9 cellular contexts compared by ENCODE assay signal in the genomic region with DNA sequence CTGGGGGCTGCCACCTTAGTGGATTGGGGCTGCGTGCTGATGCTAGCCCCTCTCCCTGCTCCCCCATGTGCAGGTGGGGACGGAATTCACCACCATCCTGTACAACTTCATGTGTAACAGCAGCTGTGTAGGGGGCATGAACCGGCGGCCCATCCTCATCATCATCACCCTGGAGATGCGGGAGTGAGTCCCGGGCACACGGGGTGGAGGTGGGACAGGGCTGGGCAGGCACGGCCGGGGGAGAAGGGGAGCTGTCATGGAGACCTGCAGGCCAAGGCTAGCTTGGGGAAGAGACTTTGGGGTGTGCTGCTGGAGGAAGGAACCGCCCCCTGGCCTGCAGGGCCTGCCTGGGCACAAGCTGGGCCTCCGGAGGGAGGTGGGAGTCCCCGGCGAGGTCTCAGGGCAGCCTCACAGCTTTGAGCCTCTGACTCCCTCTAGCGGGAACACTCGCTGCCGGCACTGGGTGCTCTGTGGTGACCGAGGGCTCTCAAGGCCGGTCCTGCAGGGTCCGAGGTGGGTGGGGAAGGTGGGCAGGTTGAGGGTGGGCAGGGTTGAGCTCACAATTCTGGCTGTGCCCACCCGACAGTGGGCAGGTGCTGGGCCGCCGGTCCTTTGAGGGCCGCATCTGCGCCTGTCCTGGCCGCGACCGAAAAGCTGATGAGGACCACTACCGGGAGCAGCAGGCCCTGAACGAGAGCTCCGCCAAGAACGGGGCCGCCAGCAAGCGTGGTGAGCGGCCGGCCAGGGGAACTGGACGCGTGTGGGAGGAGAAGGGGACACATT. TPM values are rescaled to one million over a fixed set of nuclear protein-coding genes. Genes with fewer than 3 reads are reported as not detected.
A peak's percentile ranks its signal among the peaks of the same experiment; 100 is the strongest.
DNase-seq lines count a peak whose midpoint lies in the region; ATAC-seq and TF ChIP-seq lines count a peak whose summit lies in the region.
"Had no signal": no experiment of that assay in that cellular context is flagged by ENCODE, and none has a peak within 500 bp of the region (broad histone marks: within the 10 kb centered on the region; RNA-seq: fewer than 3 reads in every experiment).

No MANE protein-coding gene starts in this region.

- peak; percentile 40 for TF ChIP-seq CTCF in AG04450 (IDR thresholded peaks at IDR 0.05; ENCODE audit: low read depth, low read length)
- TF ChIP-seq CTCF in VCaP (conservative IDR thresholded peaks at IDR 0.05), result peak; percentile 71

- H3K9me3 ChIP-seq in AG04450 (ENCODE audit: control insufficient read depth, insufficient read depth, low read length), result no peaks in the 10 kb centered on the region; the same call in 1 of the 2 replicates

- no peak for ATAC-seq in GM18907 (IDR thresholded peaks at IDR 0.05; ENCODE audit: unreplicated experiment)
- ATAC-seq in GM21723 (IDR thresholded peaks at IDR 0.05; ENCODE audit: unreplicated experiment), result no peak

- H3K27me3 ChIP-seq in AG04450 (ENCODE audit: control insufficient read depth, insufficient read depth, low read length), result peaks cover 3% of the 10 kb centered on the region

- no peak overlapping the region for H3K4me3 ChIP-seq in AG04450 (ENCODE audit: low read depth, low read length)

- POLR2A ChIA-PET in AG04450 (lab: Yijun Ruan, JAX), result no interaction called here

- CTCF ChIA-PET in AG04450 (lab: Charles Lee), result no interaction called here

- H3K27ac ChIP-seq in AG04450 (ENCODE audit: low read depth, low read length) (no peak overlapping the region), VCaP (no peak overlapping the region)

- DNase-seq in AG04450 (ENCODE audit: low read depth, low spot score) (no peak), GM19238 (ENCODE audit: insufficient read length, low spot score) (peak; percentile 59), inferior parietal cortex (ENCODE audit: extremely low spot score) (peak; percentile 55), NOMO-1 treated with dmso at 0.1 percent for 144 hours (lab: John Stamatoyannopoulos, UW; ENCODE audit: unreplicated experiment) (no peak)
- no peak for DNase-seq in effector CD8-positive, alpha-beta T cell (lab: John Stamatoyannopoulos, UW)

RNA-seq across cellular contexts. Expression of a gene that starts 25.0 kb away (rescaled TPM):
- not detected in 2 replicates for polyA plus RNA-seq in AG04450 (2011; rRNA removed)
- polyA minus RNA-seq in AG04450 (2011; rRNA and poly(A)+ RNA removed), result not detected in 2 replicates
- polyA plus RNA-seq: IgD-negative memory B cell had no signal

RNA-seq across cellular contexts. Expression of a gene that starts 45.3 kb away (rescaled TPM):
- 1.1 and 2.5 TPM in 2 replicates for polyA plus RNA-seq in AG04450 (2011; rRNA removed)
- polyA minus RNA-seq in AG04450 (2011; rRNA and poly(A)+ RNA removed), result 1.6 and 1.8 TPM in 2 replicates
- polyA plus RNA-seq: IgD-negative memory B cell had no signal

Comparison
In these comparisons a context has a peak if more than half of its experiments do, and no peak if none do; other contexts are left out.
1. DNase-seq: peak in GM19238 (single experiment) and inferior parietal cortex (single experiment); none in AG04450 (single experiment), effector CD8-positive, alpha-beta T cell (single experiment) and NOMO-1 treated with dmso at 0.1 percent for 144 hours (single experiment).